Comparison of ENCODE assay signal across 29 cellular contexts in genomic region chr4:136302566-136302965, GRCh38.
"Had no signal": no experiment of that assay in that cellular context is flagged by ENCODE, and none has a peak within 500 bp of the region (broad histone marks: within the 10 kb centered on the region; RNA-seq: fewer than 3 reads in every experiment).

No MANE protein-coding gene starts in this region.

- DNase-seq: kidney glomerular epithelial cell; left cardiac atrium; lower lobe of right lung; mesendoderm; naive B cell; natural killer cell; nephron progenitor cell; occipital lobe; psoas muscle; right lobe of liver; stimulated activated CD4-positive, alpha-beta T cell treated with anti-CD3 and anti-CD28 coated beads, Interleukin-1b, Interleukin-23, amount 100 ng/mL, for 48 hours; stimulated activated CD4-positive, alpha-beta T cell treated with anti-CD3 and anti-CD28 coated beads, Interleukin-2, amount 100 ng/mL, for 48 hours; stimulated activated CD4-positive, alpha-beta T cell treated with anti-CD3 and anti-CD28 coated beads, Interleukin-4, amount 100 ng/mL, for 4 hours; stimulated activated CD8-positive, alpha-beta memory T cell treated with anti-CD3 and anti-CD28 coated beads, Interleukin-4, amount 100 ng/mL, for 48 hours; stimulated activated naive CD4-positive, alpha-beta T cell treated with Interleukin-2 at 50 U/mL for 16 hours; stimulated activated naive CD8-positive, alpha-beta T cell treated with anti-CD3 and anti-CD28 coated beads, Interleukin-15, amount 100 ng/mL, for 72 hours; substantia nigra; uterus had no signal

- H3K4me1 Mint-ChIP-seq: naive B cell; natural killer cell; nephron progenitor cell; neural progenitor cell; stimulated activated memory B cell treated with anti-CD40 and anti-IgM and Interleukin-4, amounts not matched to agents 10 μg/mL and 1 μg/mL and 100 μg/mL, for 72 hours; stimulated activated naive CD8-positive, alpha-beta T cell treated with anti-CD3 and anti-CD28 coated beads, Interleukin-15, amount 100 ng/mL, for 72 hours had no signal

- H3K27ac Mint-ChIP-seq: mesothelial cell of epicardium; naive B cell; natural killer cell; nephron progenitor cell; neural progenitor cell; stimulated activated memory B cell treated with anti-CD40 and anti-IgM and Interleukin-4, amounts not matched to agents 10 μg/mL and 1 μg/mL and 100 μg/mL, for 72 hours; stimulated activated naive CD8-positive, alpha-beta T cell treated with anti-CD3 and anti-CD28 coated beads, Interleukin-15, amount 100 ng/mL, for 72 hours; type B pancreatic cell had no signal

- H3K27me3 Mint-ChIP-seq: naive B cell; stimulated activated memory B cell treated with anti-CD40 and anti-IgM and Interleukin-4, amounts not matched to agents 10 μg/mL and 1 μg/mL and 100 μg/mL, for 72 hours; stimulated activated naive CD8-positive, alpha-beta T cell treated with anti-CD3 and anti-CD28 coated beads, Interleukin-15, amount 100 ng/mL, for 72 hours; type B pancreatic cell had no signal

- H3K4me2 ChIP-seq: neural progenitor cell, smooth muscle cell had no signal

- H3K36me3 ChIP-seq: lower lobe of right lung, neural progenitor cell, neutrophil, right atrium auricular region, right lobe of liver, tibial nerve, uterus had no signal

- H3K4me3 Mint-ChIP-seq: mesothelial cell of epicardium; naive B cell; natural killer cell; nephron progenitor cell; neural progenitor cell; stimulated activated memory B cell treated with anti-CD40 and anti-IgM and Interleukin-4, amounts not matched to agents 10 μg/mL and 1 μg/mL and 100 μg/mL, for 72 hours; stimulated activated naive CD8-positive, alpha-beta T cell treated with anti-CD3 and anti-CD28 coated beads, Interleukin-15, amount 100 ng/mL, for 72 hours; type B pancreatic cell had no signal

- ATAC-seq: left cardiac atrium; left lobe of liver; lower lobe of right lung; natural killer cell; psoas muscle; right lobe of liver; stimulated activated memory B cell treated with anti-CD40 and anti-IgM and Interleukin-4, amounts not matched to agents 10 μg/mL and 1 μg/mL and 100 μg/mL, for 72 hours; stimulated activated naive CD8-positive, alpha-beta T cell treated with anti-CD3 and anti-CD28 coated beads, Interleukin-15, amount 100 ng/mL, for 72 hours had no signal

- FAIRE-seq: keratinocyte had no signal

- H2AFZ ChIP-seq: neural progenitor cell, parathyroid adenoma had no signal

- H3K4me3 ChIP-seq: lower lobe of right lung, neural progenitor cell, psoas muscle, right atrium auricular region, right lobe of liver, smooth muscle cell, tibial nerve, uterus had no signal

- H3K27me3 ChIP-seq: neural progenitor cell, neutrophil, right atrium auricular region, right lobe of liver, tibial nerve, uterus had no signal

- H3K9me3 ChIP-seq: lower lobe of right lung, neutrophil, psoas muscle, right atrium auricular region, right lobe of liver, tibial nerve, uterus had no signal

- H3K27ac ChIP-seq: lower lobe of right lung, neural progenitor cell, neutrophil, parathyroid adenoma, psoas muscle, right atrium auricular region, right lobe of liver, tibial nerve, uterus had no signal

- H3K9me3 Mint-ChIP-seq: mesothelial cell of epicardium; neural progenitor cell; stimulated activated memory B cell treated with anti-CD40 and anti-IgM and Interleukin-4, amounts not matched to agents 10 μg/mL and 1 μg/mL and 100 μg/mL, for 72 hours; stimulated activated naive CD8-positive, alpha-beta T cell treated with anti-CD3 and anti-CD28 coated beads, Interleukin-15, amount 100 ng/mL, for 72 hours; type B pancreatic cell had no signal

- H3K79me2 ChIP-seq: parathyroid adenoma had no signal

- H3K36me3 Mint-ChIP-seq: mesothelial cell of epicardium; naive B cell; natural killer cell; neural progenitor cell; stimulated activated memory B cell treated with anti-CD40 and anti-IgM and Interleukin-4, amounts not matched to agents 10 μg/mL and 1 μg/mL and 100 μg/mL, for 72 hours; type B pancreatic cell had no signal

- H3K4me1 ChIP-seq: lower lobe of right lung, neural progenitor cell, parathyroid adenoma, psoas muscle, right atrium auricular region, right lobe of liver, tibial nerve, uterus had no signal

- H3K9ac ChIP-seq: neural progenitor cell, parathyroid adenoma had no signal
